15 cellular contexts compared by ENCODE assay signal in genomic region chr1:228075801-228076271, GRCh38.
"Had no signal": no experiment of that assay in that cellular context is flagged by ENCODE, and none has a peak within 500 bp of the region (broad histone marks: within the 10 kb centered on the region; RNA-seq: fewer than 3 reads in every experiment).

No MANE protein-coding gene starts in this region.

- H3K27ac ChIP-seq: body of pancreas, esophagus squamous epithelium, lower lobe of right lung, skin epidermis, suprapubic skin had no signal

- H3K36me3 ChIP-seq: esophagus squamous epithelium, lower lobe of right lung, suprapubic skin had no signal

- H3K4me3 ChIP-seq: body of pancreas, esophagus squamous epithelium, lower lobe of right lung, skin epidermis, suprapubic skin had no signal

- H3K4me1 ChIP-seq: body of pancreas had no signal

- DNase-seq: activated CD4-positive, alpha-beta memory T cell treated with anti-CD3 and anti-CD28 coated beads, Interleukin-2, amount 10 ng/mL, durations not matched to agents 7 days and 5 days; activated CD4-positive, alpha-beta T cell treated with anti-CD3 and anti-CD28 coated beads for 48 hours; activated CD4-positive, CD25-positive, alpha-beta regulatory T cell; activated gamma-delta T cell treated with Interleukin-2 at 50 U/mL for 16 hours; activated naive CD8-positive, alpha-beta T cell treated with anti-CD3 and anti-CD28 coated beads for 36 hours; activated T-cell treated with anti-CD3 and anti-CD28 coated beads, Interleukin-2, amount 50 U/mL, for 72 hours; caudate nucleus; effector memory CD8-positive, alpha-beta T cell; esophagus squamous epithelium; natural killer cell; T1000 had no signal

- ATAC-seq: activated T-cell treated with anti-CD3 and anti-CD28 coated beads, Interleukin-2, amount 50 U/mL, for 72 hours; body of pancreas; effector memory CD8-positive, alpha-beta T cell; lower lobe of right lung; natural killer cell had no signal

- H3K9me3 ChIP-seq: body of pancreas, esophagus squamous epithelium, lower lobe of right lung, suprapubic skin had no signal

- H3K27me3 ChIP-seq: body of pancreas, suprapubic skin had no signal
